Comparison of ENCODE assay signal across 15 cellular contexts in genomic region chr9:80157561-80157983, GRCh38.
DNase-seq lines count a peak whose midpoint lies in the region; ATAC-seq and TF ChIP-seq lines count a peak whose summit lies in the region.
"Had no signal": no experiment of that assay in that cellular context is flagged by ENCODE, and none has a peak within 500 bp of the region (broad histone marks: within the 10 kb centered on the region; RNA-seq: fewer than 3 reads in every experiment).

No MANE protein-coding gene starts in this region.

- CTCF ChIA-PET in Calu3 (lab: Charles Lee), result no interaction called here

- H3K4me1 Mint-ChIP-seq in memory B cell, result peaks cover 30% of the 10 kb centered on the region
- no peaks in the 10 kb centered on the region for H3K4me1 Mint-ChIP-seq in Calu3 (ENCODE audit: low read depth, unreplicated experiment)
- H3K4me1 Mint-ChIP-seq in T-helper 2 cell treated with Interferon-gamma antibody and Interleukin-4, amounts not matched to agents 5 μg/mL and 100 μg/mL, for 36 hours (ENCODE audit: low read depth), result no peaks in the 10 kb centered on the region
- H3K4me1 Mint-ChIP-seq: activated CD4-positive, alpha-beta memory T cell treated with anti-CD3 and anti-CD28 coated beads, Interleukin-2, amount 10 ng/mL, durations not matched to agents 7 days and 5 days had no signal

- peaks cover 6% of the 10 kb centered on the region for H3K36me3 Mint-ChIP-seq in memory B cell
- H3K36me3 Mint-ChIP-seq in Calu3 (ENCODE audit: insufficient read depth, unreplicated experiment), result no peaks in the 10 kb centered on the region
- H3K36me3 Mint-ChIP-seq in T-helper 2 cell treated with Interferon-gamma antibody and Interleukin-4, amounts not matched to agents 5 μg/mL and 100 μg/mL, for 36 hours (ENCODE audit: low read depth), result no peaks in the 10 kb centered on the region
- H3K36me3 Mint-ChIP-seq: activated naive CD4-positive, alpha-beta T cell treated with anti-CD3 and anti-CD28 coated beads, Interleukin-2, amount 50 U/mL, for 72 hours had no signal

- H3K4me3 Mint-ChIP-seq in memory B cell (no peak overlapping the region), Calu3 (ENCODE audit: low read depth, unreplicated experiment) (no peak overlapping the region)
- no peak overlapping the region for H3K4me3 Mint-ChIP-seq in T-helper 2 cell treated with Interferon-gamma antibody and Interleukin-4, amounts not matched to agents 5 μg/mL and 100 μg/mL, for 36 hours
- H3K4me3 Mint-ChIP-seq: activated CD4-positive, alpha-beta memory T cell treated with anti-CD3 and anti-CD28 coated beads, Interleukin-2, amount 10 ng/mL, durations not matched to agents 7 days and 5 days had no signal

- no peak overlapping the region for H3K9ac ChIP-seq in adipocyte (ENCODE audit: low read length)

- H3K27ac Mint-ChIP-seq in memory B cell (peak overlapping the region; percentile 87), Calu3 (ENCODE audit: unreplicated experiment) (no peak overlapping the region)
- no peak overlapping the region for H3K27ac Mint-ChIP-seq in T-helper 2 cell treated with Interferon-gamma antibody and Interleukin-4, amounts not matched to agents 5 μg/mL and 100 μg/mL, for 36 hours
- H3K27ac Mint-ChIP-seq: activated CD4-positive, alpha-beta memory T cell treated with anti-CD3 and anti-CD28 coated beads, Interleukin-2, amount 10 ng/mL, durations not matched to agents 7 days and 5 days; activated naive CD4-positive, alpha-beta T cell treated with anti-CD3 and anti-CD28 coated beads, Interleukin-2, amount 50 U/mL, for 72 hours had no signal

- no peak overlapping the region for H3K4me3 ChIP-seq in adipocyte (ENCODE audit: low read length)
- H3K4me3 ChIP-seq: prostate gland had no signal

- intact Hi-C loops in Calu3 (cut with micrococcal nuclease; ENCODE audit: unreplicated experiment), result loop anchor here (10.0 kb wide), 2 partner anchors 63 to 573 kb away; no protein-coding TSS in a partner anchor

- H3K27me3 Mint-ChIP-seq in memory B cell (no peaks in the 10 kb centered on the region), Calu3 (ENCODE audit: unreplicated experiment) (no peaks in the 10 kb centered on the region)
- H3K27me3 Mint-ChIP-seq in T-helper 2 cell treated with Interferon-gamma antibody and Interleukin-4, amounts not matched to agents 5 μg/mL and 100 μg/mL, for 36 hours (ENCODE audit: low read depth), result no peaks in the 10 kb centered on the region

- no peaks in the 10 kb centered on the region for H3K27me3 ChIP-seq in adipocyte (replicated peaks; ENCODE audit: control insufficient read depth, insufficient read depth, low read length)
- H3K27me3 ChIP-seq: stomach had no signal

- no TSS peak for BruUV-seq in Calu3 (replicated peaks; lab: Mats Ljungman, UMichigan)

- peaks cover 2% of the 10 kb centered on the region for H3K9me3 Mint-ChIP-seq in memory B cell
- peaks cover 5% of the 10 kb centered on the region for H3K9me3 Mint-ChIP-seq in Calu3 (ENCODE audit: low read depth, unreplicated experiment)
- peaks cover 6% of the 10 kb centered on the region for H3K9me3 Mint-ChIP-seq in T-helper 2 cell treated with Interferon-gamma antibody and Interleukin-4, amounts not matched to agents 5 μg/mL and 100 μg/mL, for 36 hours
- H3K9me3 Mint-ChIP-seq: activated CD4-positive, alpha-beta memory T cell treated with anti-CD3 and anti-CD28 coated beads, Interleukin-2, amount 10 ng/mL, durations not matched to agents 7 days and 5 days had no signal

- peak; percentile 51 for DNase-seq in EL
- peak; percentile 62 for DNase-seq in adipocyte (ENCODE audit: low read depth)
- no peak for DNase-seq in memory B cell (ENCODE audit: low spot score in 2 of 2)
- no peak for DNase-seq in Calu3
- DNase-seq in T-helper 2 cell treated with Interferon-gamma antibody and Interleukin-4, amounts not matched to agents 5 μg/mL and 100 μg/mL, for 36 hours (ENCODE audit: low spot score), result no peak
- DNase-seq in NCI-H128 (lab: John Stamatoyannopoulos, UW; ENCODE audit: unreplicated experiment), result no peak
- no peak for DNase-seq in ureter (ENCODE audit: low spot score)
- DNase-seq: activated CD4-positive, alpha-beta memory T cell treated with anti-CD3 and anti-CD28 coated beads, Interleukin-2, amount 10 ng/mL, durations not matched to agents 7 days and 5 days; midbrain; OCI-M1; stomach; T-helper 1 cell had no signal

- H3K36me3 ChIP-seq in adipocyte (ENCODE audit: control insufficient read depth, insufficient read depth, low read length, severe bottlenecking), result no peaks in the 10 kb centered on the region
- H3K36me3 ChIP-seq: prostate gland, stomach had no signal

- no peaks in the 10 kb centered on the region for H3K9me3 ChIP-seq in adipocyte (ENCODE audit: control insufficient read depth, low read length)
- H3K9me3 ChIP-seq: prostate gland, stomach had no signal

- peak; percentile 31 for ATAC-seq in HG02884 (IDR thresholded peaks at IDR 0.05; ENCODE audit: unreplicated experiment)
- no peak for ATAC-seq in memory B cell (ENCODE audit: low read depth)
- ATAC-seq: activated naive CD4-positive, alpha-beta T cell treated with anti-CD3 and anti-CD28 coated beads, Interleukin-2, amount 50 U/mL, for 72 hours had no signal

- no peaks in the 10 kb centered on the region for H3K4me1 ChIP-seq in adipocyte (ENCODE audit: control insufficient read depth, insufficient read depth, low read length)
- H3K4me1 ChIP-seq: prostate gland had no signal

- TF ChIP-seq CTCF in Calu3 (IDR thresholded peaks at IDR 0.05; ENCODE audit: unreplicated experiment), result no peak

Comparison
In these comparisons a context has a peak if more than half of its experiments do, and no peak if none do; other contexts are left out.
1. DNase-seq: peak in EL (single experiment) and adipocyte (single experiment); none in memory B cell (0 of 2), Calu3 (single experiment), T-helper 2 cell treated with Interferon-gamma antibody and Interleukin-4, amounts not matched to agents 5 μg/mL and 100 μg/mL, for 36 hours (single experiment), NCI-H128 (single experiment) and ureter (single experiment).